In the genomic region with DNA sequence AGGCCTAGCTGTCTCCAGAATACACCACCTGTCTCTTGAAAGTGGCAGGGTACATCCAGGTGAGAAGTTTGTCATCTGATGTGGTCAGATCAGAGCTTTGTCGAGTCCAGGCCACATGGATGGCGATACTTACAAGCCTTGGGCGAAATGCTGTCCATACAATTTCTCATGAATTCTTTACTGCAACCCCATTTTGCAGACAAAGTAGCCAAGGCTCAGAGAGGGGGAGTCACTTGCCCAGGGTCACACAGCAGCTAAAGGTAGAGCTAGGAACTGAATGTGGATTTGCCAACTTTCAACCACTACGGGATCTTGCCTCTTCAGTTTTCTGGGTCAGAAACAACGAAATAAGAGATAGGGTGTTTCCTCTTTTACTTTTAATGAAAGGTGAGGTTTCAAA, we compare ENCODE assay signal across 25 cellular contexts. TPM values are rescaled to one million over a fixed set of nuclear protein-coding genes. Genes with fewer than 3 reads are reported as not detected.
"Had no signal": no experiment of that assay in that cellular context is flagged by ENCODE, and none has a peak within 500 bp of the region (broad histone marks: within the 10 kb centered on the region; RNA-seq: fewer than 3 reads in every experiment).

No MANE protein-coding gene starts in this region.

- H3K4me1 ChIP-seq: lower lobe of right lung, pancreas, prostate gland, sigmoid colon, transverse colon, upper lobe of left lung, vagina had no signal

- ATAC-seq: left colon; left lung; lower lobe of right lung; naive thymus-derived CD8-positive, alpha-beta T cell; pancreas; right cardiac atrium; stimulated activated effector memory CD8-positive, alpha-beta T cell treated with anti-CD3 and anti-CD28 coated beads, Interleukin-12 subunit alpha, Interleukin-12 subunit beta, amount 100 ng/mL, for 72 hours had no signal

- DNase-seq: hypothalamus; immature natural killer cell; kidney; left colon; lower lobe of right lung; mammary epithelial cell; mesenchymal stem cell; naive thymus-derived CD8-positive, alpha-beta T cell; pancreas; retina; sigmoid colon; small intestine; spleen; stimulated activated CD4-positive, alpha-beta T cell treated with anti-CD3 and anti-CD28 coated beads, Interleukin-4, amount 100 ng/mL, for 24 hours; stimulated activated naive CD4-positive, alpha-beta T cell; substantia nigra; transverse colon; upper lobe of left lung had no signal

- H3K27ac ChIP-seq: left lung, lower lobe of right lung, pancreas, prostate gland, sigmoid colon, spleen, transverse colon, upper lobe of left lung, vagina had no signal

- H3K36me3 ChIP-seq: left lung, lower lobe of right lung, pancreas, prostate gland, sigmoid colon, transverse colon, upper lobe of left lung, vagina had no signal

- FAIRE-seq: islet of Langerhans, kidney, pancreas, small intestine had no signal

- H3K27me3 ChIP-seq: left lung, pancreas, sigmoid colon, spleen, transverse colon, upper lobe of left lung, vagina had no signal

- H3K4me3 ChIP-seq: left lung, lower lobe of right lung, pancreas, prostate gland, sigmoid colon, spleen, transverse colon, upper lobe of left lung, vagina had no signal

- H3K9me3 ChIP-seq: lower lobe of right lung, pancreas, prostate gland, sigmoid colon, transverse colon, upper lobe of left lung, vagina had no signal

RNA-seq across cellular contexts. Expression of a gene that starts 35.2 kb away (rescaled TPM):
- total RNA-seq: lower lobe of right lung, pancreas, vagina had no signal
- polyA plus RNA-seq: liver, mammary epithelial cell had no signal
